ENCODE assay signal across 11 cellular contexts in genomic region chr20:16007164-16007563, GRCh38.
DNase-seq lines count a peak whose midpoint lies in the region; ATAC-seq and TF ChIP-seq lines count a peak whose summit lies in the region.
"Had no signal": no experiment of that assay in that cellular context is flagged by ENCODE, and none has a peak within 500 bp of the region (broad histone marks: within the 10 kb centered on the region; RNA-seq: fewer than 3 reads in every experiment).

No MANE protein-coding gene starts in this region.

- ATAC-seq in GM18519 (IDR thresholded peaks at IDR 0.05; ENCODE audit: low FRiP score, unreplicated experiment) = peak; percentile 94
- peak; percentile 97 for ATAC-seq in GM21367 (IDR thresholded peaks at IDR 0.05; ENCODE audit: unreplicated experiment)
- peak; percentile 98 for ATAC-seq in HG02943 (IDR thresholded peaks at IDR 0.05; ENCODE audit: low read depth, unreplicated experiment)
- peak; percentile 98 for ATAC-seq in HG03558 (IDR thresholded peaks at IDR 0.05; ENCODE audit: extremely low read depth, unreplicated experiment)
- ATAC-seq in right lobe of liver = no peak
- ATAC-seq: esophagus mucosa had no signal

- no peaks in the 10 kb centered on the region for H3K36me3 ChIP-seq in right lobe of liver
- H3K36me3 ChIP-seq in SJCRH30 = no peaks in the 10 kb centered on the region

- no peak for DNase-seq in activated CD4-positive, alpha-beta T cell treated with anti-CD3 and anti-CD28 coated beads for 48 hours
- DNase-seq in right lobe of liver = no peak
- no peak for DNase-seq in SJCRH30
- DNase-seq in COLO668 (lab: John Stamatoyannopoulos, UW; ENCODE audit: unreplicated experiment) = no peak
- DNase-seq: activated effector memory CD4-positive, alpha-beta T cell treated with anti-CD3 and anti-CD28 coated beads, Interleukin-2, amount 50 U/mL, for 16 hours; HCEC 1CT had no signal

- H3K4me3 ChIP-seq in right lobe of liver (no peak overlapping the region), SJCRH30 (no peak overlapping the region)

- no peak overlapping the region for H3K27ac ChIP-seq in right lobe of liver
- no peak overlapping the region for H3K27ac ChIP-seq in SJCRH30

- no peaks in the 10 kb centered on the region for H3K9me3 ChIP-seq in right lobe of liver
- no peaks in the 10 kb centered on the region for H3K9me3 ChIP-seq in SJCRH30 (replicated peaks)

- no peak for TF ChIP-seq CTCF in right lobe of liver (IDR thresholded peaks at IDR 0.05)

- H3K4me1 ChIP-seq in right lobe of liver = no peaks in the 10 kb centered on the region
- no peaks in the 10 kb centered on the region for H3K4me1 ChIP-seq in SJCRH30

- H3K27me3 ChIP-seq in right lobe of liver (no peaks in the 10 kb centered on the region), SJCRH30 (no peaks in the 10 kb centered on the region)

- intact Hi-C loops in right lobe of liver (cut with DNase I) = no loop called here

- TF ChIP-seq POLR2A in right lobe of liver (IDR thresholded peaks at IDR 0.05) = no peak

- 86% methylated on average over 3 of the region's 3 CpGs for WGBS in right lobe of liver (ENCODE audit: insufficient coverage, low coverage, low lambda C conversion rate, missing lambda C conversion rate)

Comparison
In these comparisons a context has a peak if more than half of its experiments do, and no peak if none do; other contexts are left out.
1. ATAC-seq: peak in GM18519 (single experiment), GM21367 (single experiment), HG02943 (single experiment) and HG03558 (single experiment); none in right lobe of liver (0 of 4).